8 cellular contexts compared by ENCODE assay signal in the genomic region with DNA sequence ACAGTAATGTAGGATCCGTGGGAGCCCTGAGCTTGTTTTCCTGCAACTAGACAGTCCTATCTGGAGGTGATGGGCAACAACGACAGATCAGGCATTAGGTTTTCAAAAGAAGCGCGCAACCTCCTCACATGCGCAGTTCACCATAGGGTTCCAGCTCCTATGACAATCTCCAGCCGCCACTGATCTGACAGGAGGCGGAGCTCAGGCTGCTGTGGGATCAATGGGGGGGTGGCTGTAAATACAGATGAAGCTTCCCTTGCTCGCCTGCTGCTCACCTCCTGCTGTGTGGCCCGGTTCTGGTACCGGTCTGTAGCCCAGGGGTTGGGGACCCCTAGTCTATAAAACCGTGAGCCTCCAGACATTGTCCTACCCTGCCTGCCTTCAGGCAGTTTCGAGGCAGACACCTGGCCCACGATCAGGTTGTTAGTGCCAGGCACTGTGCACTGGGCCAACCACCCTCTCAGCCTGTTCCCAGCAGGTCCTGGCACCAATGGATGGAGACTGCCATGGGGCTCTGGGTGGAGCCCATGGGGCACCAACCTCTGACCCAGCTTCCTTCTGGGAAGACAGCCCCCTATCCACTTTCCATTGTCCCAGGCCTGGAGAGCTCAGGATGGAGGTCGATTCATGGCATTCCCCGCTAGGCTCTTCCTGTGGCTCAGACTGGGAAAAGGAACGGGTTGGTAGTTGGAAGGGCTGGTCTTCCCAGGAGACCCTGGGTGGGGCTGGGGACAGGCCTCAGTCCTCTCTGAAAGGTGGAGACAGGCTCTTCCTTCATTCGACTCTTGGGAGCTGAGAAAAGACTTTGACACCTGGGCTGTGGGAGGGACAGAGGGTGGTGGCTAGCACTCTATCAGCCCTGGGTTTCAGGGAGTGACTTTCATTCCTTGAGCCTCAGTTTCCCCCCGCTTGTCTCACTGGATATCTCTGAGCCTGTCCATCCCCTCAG. TPM values are rescaled to one million over a fixed set of nuclear protein-coding genes. Genes with fewer than 3 reads are reported as not detected.
A peak's percentile ranks its signal among the peaks of the same experiment; 100 is the strongest.
DNase-seq lines count a peak whose midpoint lies in the region; ATAC-seq, FAIRE-seq and TF ChIP-seq lines count a peak whose summit lies in the region.

No MANE protein-coding gene starts in this region.

- peak overlapping the region; percentile 62 to 88 (median 80) for H3K4me3 ChIP-seq in esophagus muscularis mucosa

- peaks cover 13 to 22% (median 17%) of the 10 kb centered on the region in 4 donors for H3K4me1 ChIP-seq in esophagus muscularis mucosa

- no peak for DNase-seq in T-helper 2 cell treated with Interferon-gamma antibody and Interleukin-4, amounts not matched to agents 5 μg/mL and 100 μg/mL, for 36 hours (ENCODE audit: low spot score)
- no peak for DNase-seq in T-helper 2 cell
- DNase-seq in RPMI8226 = peak; percentile 30
- DNase-seq in esophagus muscularis mucosa (ENCODE audit: extremely low spot score) = no peak
- DNase-seq in osteocyte (ENCODE audit: extremely low spot score, unreplicated experiment) = no peak
- DNase-seq in HTR-8/SVneo (ENCODE audit: insufficient read length, low spot score) = no peak
- no peak for DNase-seq in amniotic stem cell (lab: John Stamatoyannopoulos, UW)

- H3K4me3 Mint-ChIP-seq in T-helper 2 cell treated with Interferon-gamma antibody and Interleukin-4, amounts not matched to agents 5 μg/mL and 100 μg/mL, for 36 hours = peak overlapping the region; percentile 51
- peak overlapping the region; percentile 74 for H3K4me3 Mint-ChIP-seq in osteocyte (ENCODE audit: unreplicated experiment)

- TF ChIP-seq POLR2A in esophagus muscularis mucosa (IDR thresholded peaks at IDR 0.05; ENCODE audit: low read depth) = no peak

- no peak for TF ChIP-seq CTCF in esophagus muscularis mucosa (IDR thresholded peaks at IDR 0.05)
- TF ChIP-seq CTCF in osteocyte (IDR thresholded peaks at IDR 0.05) = no peak

- H3K9me3 Mint-ChIP-seq in T-helper 2 cell treated with Interferon-gamma antibody and Interleukin-4, amounts not matched to agents 5 μg/mL and 100 μg/mL, for 36 hours = no peaks in the 10 kb centered on the region
- no peaks in the 10 kb centered on the region for H3K9me3 Mint-ChIP-seq in osteocyte (ENCODE audit: unreplicated experiment)

- peaks cover 18% of the 10 kb centered on the region for H3K36me3 Mint-ChIP-seq in T-helper 2 cell treated with Interferon-gamma antibody and Interleukin-4, amounts not matched to agents 5 μg/mL and 100 μg/mL, for 36 hours (ENCODE audit: low read depth)
- peaks cover 6% of the 10 kb centered on the region for H3K36me3 Mint-ChIP-seq in osteocyte (ENCODE audit: unreplicated experiment)

- H3K27me3 ChIP-seq in esophagus muscularis mucosa = no peaks in the 10 kb centered on the region

- no peak for ATAC-seq in GM18868 (IDR thresholded peaks at IDR 0.05; ENCODE audit: unreplicated experiment)

- H3K27me3 Mint-ChIP-seq in T-helper 2 cell treated with Interferon-gamma antibody and Interleukin-4, amounts not matched to agents 5 μg/mL and 100 μg/mL, for 36 hours (ENCODE audit: low read depth) = no peaks in the 10 kb centered on the region
- no peaks in the 10 kb centered on the region for H3K27me3 Mint-ChIP-seq in osteocyte (ENCODE audit: unreplicated experiment)

- peaks cover 9 to 48% (median 44%) of the 10 kb centered on the region in 4 donors for H3K36me3 ChIP-seq in esophagus muscularis mucosa

- intact Hi-C loops in esophagus muscularis mucosa (cut with DNase I) = no loop called here

- peak overlapping the region; percentile 87 to 94 (median 91) for H3K27ac ChIP-seq in esophagus muscularis mucosa (replicated peaks in 1 of 4)

- no peak for FAIRE-seq in HTR-8/SVneo (lab: Jason Lieb, UNC)

- 69% methylated on average over 14 of the region's 18 CpGs for WGBS in esophagus muscularis mucosa

- H3K9me3 ChIP-seq in esophagus muscularis mucosa = no peaks in the 10 kb centered on the region

- TF ChIP-seq EP300 in esophagus muscularis mucosa (IDR thresholded peaks at IDR 0.05) = no peak

- H3K4me1 Mint-ChIP-seq in T-helper 2 cell treated with Interferon-gamma antibody and Interleukin-4, amounts not matched to agents 5 μg/mL and 100 μg/mL, for 36 hours (ENCODE audit: low read depth) = peaks cover 8% of the 10 kb centered on the region
- peaks cover 13% of the 10 kb centered on the region for H3K4me1 Mint-ChIP-seq in osteocyte (ENCODE audit: unreplicated experiment)

- H3K27ac Mint-ChIP-seq in T-helper 2 cell treated with Interferon-gamma antibody and Interleukin-4, amounts not matched to agents 5 μg/mL and 100 μg/mL, for 36 hours = no peak overlapping the region
- no peak overlapping the region for H3K27ac Mint-ChIP-seq in osteocyte (ENCODE audit: unreplicated experiment)

RNA-seq across cellular contexts. Expression of a gene that starts 1.7 kb away (rescaled TPM):
- total RNA-seq in esophagus muscularis mucosa (10 to 100 TPM; 21.4 to 44.5 (median 37.5) TPM), osteocyte (24.4 and 29.3 TPM in 2 replicates)

RNA-seq across cellular contexts. Expression of a gene that starts 9.6 kb away (rescaled TPM):
- total RNA-seq in esophagus muscularis mucosa (10 to 100 TPM; 15.3 to 36.5 (median 19.8) TPM), osteocyte (34.8 and 36.7 TPM in 2 replicates)

RNA-seq across cellular contexts. Expression of a gene that starts 32.9 kb away (rescaled TPM):
- 10 to 100 TPM; 12.4 to 20.8 (median 16.1) TPM for total RNA-seq in esophagus muscularis mucosa
- 32.8 and 33.3 TPM in 2 replicates for total RNA-seq in osteocyte

RNA-seq across cellular contexts. Expression of a gene that starts 48.3 kb away (rescaled TPM):
- 100 to 1,000 TPM in 1 of 4 donors, 10 to 100 TPM in 3; 56.5 to 114 (median 79.4) TPM for total RNA-seq in esophagus muscularis mucosa
- 61.2 and 61.9 TPM in 2 replicates for total RNA-seq in osteocyte
